14 cellular contexts compared by ENCODE assay signal in genomic region chr2:20582600-20583221, GRCh38.
A peak's percentile ranks its signal among the peaks of the same experiment; 100 is the strongest.
DNase-seq lines count a peak whose midpoint lies in the region; ATAC-seq and TF ChIP-seq lines count a peak whose summit lies in the region.
"Had no signal": no experiment of that assay in that cellular context is flagged by ENCODE, and none has a peak within 500 bp of the region (broad histone marks: within the 10 kb centered on the region; RNA-seq: fewer than 3 reads in every experiment).

No MANE protein-coding gene starts in this region.

- H3K4me3 ChIP-seq in breast epithelium, result no peak overlapping the region
- H3K4me3 ChIP-seq in mammary epithelial cell (replicated peaks in 1 of 3; ENCODE audit: insufficient read depth in 1 of 3, low read depth in 2 of 3, low read length in 3 of 3), result no peak overlapping the region
- H3K4me3 ChIP-seq in right cardiac atrium (ENCODE audit: low read length), result no peak overlapping the region
- H3K4me3 ChIP-seq in aorta (ENCODE audit: low read length in 2 of 2), result no peak overlapping the region
- H3K4me3 ChIP-seq: cardiac muscle cell, mucosa of descending colon had no signal

- H3K36me3 ChIP-seq in breast epithelium (no peaks in the 10 kb centered on the region), mammary epithelial cell (ENCODE audit: insufficient read depth, low read length) (no peaks in the 10 kb centered on the region), aorta (ENCODE audit: control insufficient read depth in 1 of 2, insufficient read depth in 2 of 2, low read length in 1 of 2) (no peaks in the 10 kb centered on the region)
- H3K36me3 ChIP-seq: cardiac muscle cell had no signal

- in situ Hi-C loops in mammary epithelial cell (cut with MboI; ENCODE audit: low sequenced_read_pairs in 2 of 2), result no loop called here

- H3K4me2 ChIP-seq in mammary epithelial cell (ENCODE audit: insufficient read depth, low read depth, low read length), result no peak overlapping the region

- peak in 1 of 2 donors; percentile 1 for ATAC-seq in right cardiac atrium
- no peak for ATAC-seq in aorta (ENCODE audit: low FRiP score)
- ATAC-seq in HG02885 (IDR thresholded peaks at IDR 0.05; ENCODE audit: poor library complexity, unreplicated experiment), result no peak
- ATAC-seq in GM19035 (IDR thresholded peaks at IDR 0.05; ENCODE audit: unreplicated experiment), result no peak
- ATAC-seq: mucosa of descending colon had no signal

- TF ChIP-seq CTCF in breast epithelium (IDR thresholded peaks at IDR 0.05) (no peak), mammary epithelial cell (conservative IDR thresholded peaks at IDR 0.05 in 1 of 2, IDR thresholded peaks at IDR 0.05 in 1 of 2; ENCODE audit: extremely low read depth in 1 of 2, insufficient read depth in 1 of 2, low read depth in 1 of 2, low read length in 2 of 2) (no peak)

- H3K79me2 ChIP-seq in mammary epithelial cell (ENCODE audit: insufficient read depth, low read length), result no peaks in the 10 kb centered on the region

- intact Hi-C loops in breast epithelium (cut with DNase I; ENCODE audit: low total_unique reads), result no loop called here
- intact Hi-C loops in mammary epithelial cell (cut with micrococcal nuclease), result loop anchor here (5.0 kb wide), 2 partner anchors 345 to 515 kb away; no protein-coding TSS in a partner anchor
- intact Hi-C loops in right cardiac atrium (cut with DNase I), result no loop called here
- intact Hi-C loops in aorta (cut with DNase I), result loop anchor here in 1 of 2 donors (5.0 kb wide), 2 partner anchors 35 to 50 kb away; no protein-coding TSS in a partner anchor

- DNase-seq in breast epithelium (ENCODE audit: low spot score in 2 of 2), result no peak
- no peak for DNase-seq in mammary epithelial cell
- peak; percentile 12 to 59 (median 22) for DNase-seq in right cardiac atrium
- peak; percentile 59 for DNase-seq in occipital lobe (lab: John Stamatoyannopoulos, UW)
- peak; percentile 32 to 62 for DNase-seq in aorta
- DNase-seq in T-helper 2 cell, result no peak
- DNase-seq: 8988T; activated naive CD4-positive, alpha-beta T cell; mucosa of descending colon; SK-N-SH; stimulated activated CD4-positive, alpha-beta T cell treated with anti-CD3 and anti-CD28 coated beads, Interleukin-2, amount 100 ng/mL, for 48 hours had no signal

- no TSS peak for BruUV-seq in mammary epithelial cell (replicated peaks; lab: Mats Ljungman, UMichigan)

- H4K20me1 ChIP-seq in mammary epithelial cell (ENCODE audit: insufficient read depth, low read length), result no peaks in the 10 kb centered on the region

- H2AFZ ChIP-seq in mammary epithelial cell (ENCODE audit: low read depth, low read length), result no peak overlapping the region

- WGBS in mammary epithelial cell (ENCODE audit: low coverage, missing lambda C conversion rate), result 81% methylated on average over 3 of the region's 5 CpGs
- 77% methylated on average over 5 of the region's 5 CpGs for WGBS in right cardiac atrium
- 83 to 85% methylated on average over 5 of the region's 5 CpGs for WGBS in aorta, 2 donors

- H3K4me1 ChIP-seq in breast epithelium, result peaks cover 15 to 19% of the 10 kb centered on the region in 2 donors
- peaks cover 41% of the 10 kb centered on the region for H3K4me1 ChIP-seq in mammary epithelial cell (ENCODE audit: insufficient read depth, low read length)
- peaks cover 46% of the 10 kb centered on the region for H3K4me1 ChIP-seq in right cardiac atrium (ENCODE audit: control insufficient read depth, insufficient read depth, low read length)
- no peaks in the 10 kb centered on the region for H3K4me1 ChIP-seq in aorta (ENCODE audit: control insufficient read depth in 1 of 2, insufficient read depth in 2 of 2, low read length in 2 of 2)

- H3K27ac ChIP-seq in breast epithelium, result peak overlapping the region; percentile 86 to 93
- no peak overlapping the region for H3K27ac ChIP-seq in mammary epithelial cell (ENCODE audit: insufficient read depth, low read depth, low read length)
- H3K27ac ChIP-seq in right cardiac atrium (ENCODE audit: low read length), result peak overlapping the region; percentile 39
- H3K27ac ChIP-seq in aorta (ENCODE audit: low read depth in 1 of 2, low read length in 2 of 2), result peak overlapping the region in 1 of 2 donors; percentile 7

- no peak overlapping the region for H3K9ac ChIP-seq in mammary epithelial cell (ENCODE audit: insufficient read depth, low read length)

- H3K27me3 ChIP-seq in breast epithelium (no peaks in the 10 kb centered on the region), mammary epithelial cell (ENCODE audit: insufficient read depth, low read length) (no peaks in the 10 kb centered on the region), right cardiac atrium (ENCODE audit: control insufficient read depth, insufficient read depth) (no peaks in the 10 kb centered on the region), aorta (ENCODE audit: control insufficient read depth in 1 of 2, insufficient read depth in 2 of 2, low read length in 1 of 2) (no peaks in the 10 kb centered on the region)
- H3K27me3 ChIP-seq: cardiac muscle cell had no signal

- CTCF ChIA-PET in mammary epithelial cell (lab: Charles Lee; ENCODE audit: low non-redundant PET), result interaction anchor here (0.6 kb wide), 1 partner anchor 51 kb away, joined by 3 read pairs; no protein-coding TSS in a partner anchor

- TF ChIP-seq POLR2A in breast epithelium (IDR thresholded peaks at IDR 0.05), result no peak

- peaks cover 0 to 6% of the 10 kb centered on the region in 2 donors for H3K9me3 ChIP-seq in breast epithelium
- peaks cover 9% of the 10 kb centered on the region for H3K9me3 ChIP-seq in mammary epithelial cell (replicated peaks; ENCODE audit: insufficient read depth, low read length)
- no peaks in the 10 kb centered on the region for H3K9me3 ChIP-seq in right cardiac atrium (ENCODE audit: control insufficient read depth, low read length)
- no peaks in the 10 kb centered on the region for H3K9me3 ChIP-seq in aorta (ENCODE audit: control insufficient read depth, low read length)
- H3K9me3 ChIP-seq: SK-N-SH had no signal

- dilution Hi-C loops in mammary epithelial cell (cut with HindIII; ENCODE audit: low sequenced_read_pairs), result no loop called here

Comparison
In these comparisons a context has a peak if more than half of its experiments do, and no peak if none do; other contexts are left out.
1. DNase-seq: peak in right cardiac atrium (3 of 3), occipital lobe (single experiment) and aorta (2 of 2); none in breast epithelium (0 of 2), mammary epithelial cell (single experiment) and T-helper 2 cell (0 of 5).